1 cellular context compared by ENCODE assay signal in genomic region chr19:55385749-55386514, GRCh38.
TF ChIP-seq lines count a peak whose summit lies in the region.

TSS of gene RPL28 (plus strand) at chr19:55385932. CDS start at chr19:55386358, 426 bp downstream.

TF ChIP-seq in SK-N-SH, 30 proteins besides CTCF, POLR2A, EP300 and RAD21 (continued from another document):
- peak; percentile 81; the same call in 1 of the 2 replicates for TF ChIP-seq REST (IDR thresholded peaks at IDR 0.05; ENCODE audit: low read depth, low read length)
- TF ChIP-seq TAF1 (IDR thresholded peaks at IDR 0.05; ENCODE audit: borderline replicate concordance, low read depth, low read length): peak; percentile 100
